In the genomic region with DNA sequence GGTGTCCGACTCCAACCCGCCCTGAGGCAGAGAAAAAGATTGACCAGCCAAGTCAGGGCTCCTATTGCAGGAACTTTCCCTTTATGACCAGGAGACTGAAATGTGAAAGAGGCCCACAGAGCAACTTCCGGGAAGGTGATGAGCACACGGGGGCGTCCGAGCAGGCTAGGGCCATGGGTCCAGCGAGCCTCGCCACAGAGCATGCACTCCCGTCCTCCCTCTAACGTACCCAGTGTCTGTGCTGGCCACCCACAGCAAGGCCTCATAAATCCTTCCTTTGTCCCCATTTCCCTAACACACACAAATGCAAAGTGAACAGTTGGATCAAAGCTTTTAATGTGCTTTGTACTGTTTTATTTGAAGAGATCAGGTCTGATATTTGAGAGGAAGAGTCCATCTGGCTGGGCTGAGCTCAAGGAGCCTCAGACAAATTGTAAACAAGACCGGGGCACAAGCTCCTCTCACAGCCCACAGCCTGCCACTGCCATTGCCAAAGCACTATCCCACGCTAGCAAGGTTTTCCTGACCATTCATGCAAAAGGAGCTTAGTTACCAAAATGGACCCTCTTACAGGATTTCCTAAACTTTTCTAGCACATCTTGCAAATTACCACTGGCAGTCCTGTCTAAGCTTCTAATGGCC, we compare ENCODE assay signal across 1 cellular context.
TF ChIP-seq lines count a peak whose summit lies in the region.

No MANE protein-coding gene starts in this region.

TF ChIP-seq in neural cell, 6 proteins besides CTCF, POLR2A, EP300 and RAD21 (continued from another document):
- TF ChIP-seq, protein P1, sequence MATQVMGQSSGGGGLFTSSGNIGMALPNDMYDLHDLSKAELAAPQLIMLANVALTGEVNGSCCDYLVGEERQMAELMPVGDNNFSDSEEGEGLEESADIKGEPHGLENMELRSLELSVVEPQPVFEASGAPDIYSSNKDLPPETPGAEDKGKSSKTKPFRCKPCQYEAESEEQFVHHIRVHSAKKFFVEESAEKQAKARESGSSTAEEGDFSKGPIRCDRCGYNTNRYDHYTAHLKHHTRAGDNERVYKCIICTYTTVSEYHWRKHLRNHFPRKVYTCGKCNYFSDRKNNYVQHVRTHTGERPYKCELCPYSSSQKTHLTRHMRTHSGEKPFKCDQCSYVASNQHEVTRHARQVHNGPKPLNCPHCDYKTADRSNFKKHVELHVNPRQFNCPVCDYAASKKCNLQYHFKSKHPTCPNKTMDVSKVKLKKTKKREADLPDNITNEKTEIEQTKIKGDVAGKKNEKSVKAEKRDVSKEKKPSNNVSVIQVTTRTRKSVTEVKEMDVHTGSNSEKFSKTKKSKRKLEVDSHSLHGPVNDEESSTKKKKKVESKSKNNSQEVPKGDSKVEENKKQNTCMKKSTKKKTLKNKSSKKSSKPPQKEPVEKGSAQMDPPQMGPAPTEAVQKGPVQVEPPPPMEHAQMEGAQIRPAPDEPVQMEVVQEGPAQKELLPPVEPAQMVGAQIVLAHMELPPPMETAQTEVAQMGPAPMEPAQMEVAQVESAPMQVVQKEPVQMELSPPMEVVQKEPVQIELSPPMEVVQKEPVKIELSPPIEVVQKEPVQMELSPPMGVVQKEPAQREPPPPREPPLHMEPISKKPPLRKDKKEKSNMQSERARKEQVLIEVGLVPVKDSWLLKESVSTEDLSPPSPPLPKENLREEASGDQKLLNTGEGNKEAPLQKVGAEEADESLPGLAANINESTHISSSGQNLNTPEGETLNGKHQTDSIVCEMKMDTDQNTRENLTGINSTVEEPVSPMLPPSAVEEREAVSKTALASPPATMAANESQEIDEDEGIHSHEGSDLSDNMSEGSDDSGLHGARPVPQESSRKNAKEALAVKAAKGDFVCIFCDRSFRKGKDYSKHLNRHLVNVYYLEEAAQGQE (IDR thresholded peaks at IDR 0.05; ENCODE audit: borderline replicate concordance) = no peak
- TF ChIP-seq POLR2AphosphoS5 (IDR thresholded peaks at IDR 0.05) = no peak
- no peak for TF ChIP-seq SMC3 (conservative IDR thresholded peaks at IDR 0.05; ENCODE audit: poor library complexity)
